ENCODE assay signal across 14 cellular contexts in genomic region chr5:138900281-138900965, GRCh38. TPM values are rescaled to one million over a fixed set of nuclear protein-coding genes. Genes with fewer than 3 reads are reported as not detected.
DNase-seq lines count a peak whose midpoint lies in the region; FAIRE-seq and TF ChIP-seq lines count a peak whose summit lies in the region.
"Had no signal": no experiment of that assay in that cellular context is flagged by ENCODE, and none has a peak within 500 bp of the region (broad histone marks: within the 10 kb centered on the region; RNA-seq: fewer than 3 reads in every experiment).

No MANE protein-coding gene starts in this region.

- H3K4me1 Mint-ChIP-seq in astrocyte (ENCODE audit: low read depth, unreplicated experiment) (peaks cover 57% of the 10 kb centered on the region), Calu3 (ENCODE audit: low read depth, unreplicated experiment) (peaks cover 16% of the 10 kb centered on the region)

- peak overlapping the region; percentile 65 for H3K4me2 ChIP-seq in astrocyte (ENCODE audit: low read length)

- no peak overlapping the region for H2AFZ ChIP-seq in astrocyte (ENCODE audit: low read depth, low read length)

- peak; percentile 29 for FAIRE-seq in astrocyte (lab: Jason Lieb, UNC)

- H3K27ac ChIP-seq in astrocyte (ENCODE audit: low read depth, low read length) = peak overlapping the region; percentile 58

- H3K4me3 ChIP-seq in astrocyte (ENCODE audit: insufficient read depth, low read depth, low read length) = no peak overlapping the region

- H4K20me1 ChIP-seq in astrocyte (ENCODE audit: insufficient read depth, low read length) = peaks cover 16% of the 10 kb centered on the region

- H3K9me3 ChIP-seq in astrocyte (ENCODE audit: insufficient read depth, low read depth, low read length) = no peaks in the 10 kb centered on the region

- H3K9ac ChIP-seq in astrocyte (ENCODE audit: low read length) = peak overlapping the region; percentile 30

- H3K79me2 ChIP-seq in astrocyte (ENCODE audit: insufficient read depth, low read length) = peaks cover 42% of the 10 kb centered on the region

- TF ChIP-seq CTCF in astrocyte (IDR thresholded peaks at IDR 0.05; ENCODE audit: insufficient read depth, low read depth, low read length) (no peak), Calu3 (IDR thresholded peaks at IDR 0.05; ENCODE audit: unreplicated experiment) (no peak)

- H3K36me3 Mint-ChIP-seq in astrocyte (ENCODE audit: low read depth, unreplicated experiment) = peaks cover 26% of the 10 kb centered on the region
- peaks cover 80% of the 10 kb centered on the region for H3K36me3 Mint-ChIP-seq in Calu3 (ENCODE audit: insufficient read depth, unreplicated experiment)

- intact Hi-C loops in Calu3 (cut with micrococcal nuclease; ENCODE audit: unreplicated experiment) = no loop called here

- peaks cover 13% of the 10 kb centered on the region for H3K36me3 ChIP-seq in astrocyte (ENCODE audit: insufficient read depth, low read length)

- CTCF ChIA-PET in Calu3 (lab: Charles Lee) = no interaction called here

- DNase-seq in AG08396 (ENCODE audit: low spot score) = peak; percentile 13
- peak; percentile 48 for DNase-seq in HPDE6-E6E7 (ENCODE audit: extremely low spot score)
- peak; percentile 62 for DNase-seq in astrocyte (ENCODE audit: low read depth)
- DNase-seq in kidney tubule cell (ENCODE audit: low spot score) = peak; percentile 50
- DNase-seq in Calu3 = no peak
- DNase-seq in NOMO-1 treated with dmso at 0.1 percent for 144 hours (lab: John Stamatoyannopoulos, UW; ENCODE audit: unreplicated experiment) = no peak
- no peak for DNase-seq in activated CD8-positive, alpha-beta memory T cell treated with anti-CD3 and anti-CD28 coated beads, Interleukin-2, amount 50 U/mL, for 48 hours
- no peak for DNase-seq in SW480 (ENCODE audit: low spot score)
- DNase-seq: activated naive CD8-positive, alpha-beta T cell treated with anti-CD3 and anti-CD28 coated beads, Interleukin-2, amount 10 ng/mL, durations not matched to agents 7 days and 5 days; H9; head of caudate nucleus; naive thymus-derived CD4-positive, alpha-beta T cell; NCI-H446 treated with DMSO at 0.1 percent for 48 hours; T-helper 17 cell had no signal

- no peak overlapping the region for H3K4me3 Mint-ChIP-seq in astrocyte (ENCODE audit: unreplicated experiment)
- H3K4me3 Mint-ChIP-seq in Calu3 (ENCODE audit: low read depth, unreplicated experiment) = no peak overlapping the region
- H3K4me3 Mint-ChIP-seq: activated naive CD8-positive, alpha-beta T cell treated with anti-CD3 and anti-CD28 coated beads, Interleukin-2, amount 10 ng/mL, durations not matched to agents 7 days and 5 days; H9; naive thymus-derived CD4-positive, alpha-beta T cell had no signal

- peak overlapping the region; percentile 83 for H3K27ac Mint-ChIP-seq in astrocyte (ENCODE audit: unreplicated experiment)
- no peak overlapping the region for H3K27ac Mint-ChIP-seq in Calu3 (ENCODE audit: unreplicated experiment)
- H3K27ac Mint-ChIP-seq: activated naive CD8-positive, alpha-beta T cell treated with anti-CD3 and anti-CD28 coated beads, Interleukin-2, amount 10 ng/mL, durations not matched to agents 7 days and 5 days; naive thymus-derived CD4-positive, alpha-beta T cell; T-helper 17 cell had no signal

- no TSS peak for BruUV-seq in Calu3 (replicated peaks; lab: Mats Ljungman, UMichigan)

- H3K9me3 Mint-ChIP-seq in astrocyte (ENCODE audit: unreplicated experiment) (no peaks in the 10 kb centered on the region), Calu3 (ENCODE audit: low read depth, unreplicated experiment) (no peaks in the 10 kb centered on the region)
- H3K9me3 Mint-ChIP-seq: H9; naive thymus-derived CD4-positive, alpha-beta T cell had no signal

- H3K27me3 Mint-ChIP-seq in astrocyte (ENCODE audit: low read depth, unreplicated experiment) = no peaks in the 10 kb centered on the region
- H3K27me3 Mint-ChIP-seq in Calu3 (ENCODE audit: unreplicated experiment) = no peaks in the 10 kb centered on the region
- H3K27me3 Mint-ChIP-seq: T-helper 17 cell had no signal

- H3K4me1 ChIP-seq in astrocyte (ENCODE audit: insufficient read depth, low read length) = peaks cover 46% of the 10 kb centered on the region

- no peaks in the 10 kb centered on the region for H3K27me3 ChIP-seq in astrocyte (ENCODE audit: insufficient read depth, low read length)

RNA-seq across cellular contexts. Expression of gene LRRTM2, which starts 25.3 kb away (rescaled TPM):
- 0.54 and 0.70 TPM in 2 replicates for total RNA-seq in astrocyte
- not detected in 2 replicates for total RNA-seq in Calu3 (2022)
- total RNA-seq: H9 had no signal

Comparison
In these comparisons a context has a peak if more than half of its experiments do, and no peak if none do; other contexts are left out.
1. DNase-seq: peak in AG08396 (single experiment), HPDE6-E6E7 (single experiment), astrocyte (single experiment) and kidney tubule cell (single experiment); none in Calu3 (single experiment), NOMO-1 treated with dmso at 0.1 percent for 144 hours (single experiment), activated CD8-positive, alpha-beta memory T cell treated with anti-CD3 and anti-CD28 coated beads, Interleukin-2, amount 50 U/mL, for 48 hours (single experiment) and SW480 (single experiment).